8 cellular contexts compared by ENCODE assay signal in the genomic region with DNA sequence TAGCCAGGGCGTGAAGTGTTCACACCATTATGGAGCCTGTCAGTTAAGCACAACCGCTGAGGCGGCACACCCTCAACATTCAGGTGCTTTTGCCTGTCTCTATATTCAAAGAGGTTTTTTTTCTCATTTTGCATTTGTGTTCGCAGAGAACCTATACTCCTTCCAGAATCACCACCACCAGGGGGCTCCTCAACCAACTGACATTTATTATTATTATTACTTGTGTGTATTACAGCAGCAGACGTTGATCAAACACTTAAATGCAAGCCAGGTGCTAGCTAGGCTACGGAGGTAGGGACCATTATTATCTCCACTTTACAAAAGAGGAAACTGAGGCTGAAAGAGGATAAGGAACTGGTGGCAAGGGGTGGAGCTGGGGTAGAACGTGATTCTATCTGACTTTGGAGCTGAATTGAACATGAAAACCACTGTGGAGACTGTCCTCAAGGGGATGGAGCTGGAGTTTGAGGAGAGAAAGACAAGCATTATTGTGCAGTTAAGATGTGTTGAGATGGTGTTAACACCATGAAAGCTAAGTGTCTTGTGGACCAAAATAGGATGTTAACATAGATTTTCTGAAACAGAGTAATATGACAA.
DNase-seq lines count a peak whose midpoint lies in the region; ATAC-seq and TF ChIP-seq lines count a peak whose summit lies in the region.

No MANE protein-coding gene starts in this region.

- H3K36me3 ChIP-seq in MG63: no peaks in the 10 kb centered on the region

- H3K27ac ChIP-seq in coronary artery: no peak overlapping the region

- H3K4me3 ChIP-seq in MG63 (no peak overlapping the region), coronary artery (no peak overlapping the region)

- peak; percentile 2 for DNase-seq in NCI-H2171 treated with DMSO at 0.1 percent for 48 hours (lab: John Stamatoyannopoulos, UW)
- DNase-seq in NCI-H2171 (lab: John Stamatoyannopoulos, UW): no peak
- DNase-seq in MG63: peak; percentile 0
- no peak for DNase-seq in coronary artery (ENCODE audit: low spot score)
- peak; percentile 52 for DNase-seq in omental fat pad (ENCODE audit: low spot score)
- DNase-seq in NCI-H1105 (lab: John Stamatoyannopoulos, UW): no peak
- no peak for DNase-seq in NK-92 (lab: John Stamatoyannopoulos, UW; ENCODE audit: unreplicated experiment)

- ATAC-seq in omental fat pad (ENCODE audit: low FRiP score): no peak
- no peak for ATAC-seq in HG03108 (IDR thresholded peaks at IDR 0.05; ENCODE audit: unreplicated experiment)

- no peaks in the 10 kb centered on the region for H3K27me3 ChIP-seq in MG63

- peak; percentile 13 for TF ChIP-seq CTCF in coronary artery (IDR thresholded peaks at IDR 0.05)
- TF ChIP-seq CTCF in omental fat pad (IDR thresholded peaks at IDR 0.05): no peak

- no peaks in the 10 kb centered on the region for H3K9me3 ChIP-seq in MG63

Comparison
In these comparisons a context has a peak if more than half of its experiments do, and no peak if none do; other contexts are left out.
1. DNase-seq: peak in NCI-H2171 treated with DMSO at 0.1 percent for 48 hours (single experiment), MG63 (single experiment) and omental fat pad (single experiment); none in NCI-H2171 (single experiment), coronary artery (single experiment), NCI-H1105 (single experiment) and NK-92 (single experiment).